ENCODE assay signal across 9 cellular contexts in the genomic region with DNA sequence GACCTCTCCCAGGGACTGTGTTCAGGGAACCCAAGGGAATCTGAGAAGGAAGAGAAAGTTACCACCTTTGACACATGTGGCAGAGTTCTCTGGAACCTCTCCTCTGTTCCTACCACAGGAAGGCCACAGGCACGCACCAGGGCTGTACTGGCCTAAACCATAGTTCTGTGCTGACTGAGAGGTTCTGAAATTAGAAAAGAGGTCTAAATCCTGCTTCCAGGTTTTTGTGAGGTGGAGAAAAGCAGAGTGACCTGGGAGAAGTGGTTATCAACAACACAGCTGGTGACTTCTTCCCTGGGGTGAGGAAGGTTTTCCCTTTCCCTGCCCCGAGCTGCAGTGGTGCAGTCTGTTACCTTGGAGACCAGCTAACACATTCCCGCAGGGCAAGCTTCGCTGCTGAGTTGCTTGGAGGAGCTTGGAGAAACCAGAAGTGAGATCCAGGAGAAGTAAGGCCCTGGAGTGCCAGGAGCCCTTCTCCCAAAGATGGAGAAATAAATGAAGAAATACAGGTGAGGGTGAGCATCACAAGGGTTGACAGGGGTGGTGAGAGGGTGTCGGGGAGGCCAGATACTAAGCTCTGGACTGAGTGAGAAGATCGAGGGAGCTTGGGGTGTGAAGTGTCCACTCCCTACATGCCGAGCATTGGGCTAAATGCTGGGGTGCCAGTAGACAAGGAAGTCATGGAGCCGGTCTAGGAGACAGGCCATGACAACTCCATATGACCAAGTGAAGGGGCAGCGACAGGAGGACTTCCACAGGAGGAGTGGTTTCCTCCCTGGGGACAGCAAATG. TPM values are rescaled to one million over a fixed set of nuclear protein-coding genes. Genes with fewer than 3 reads are reported as not detected.
DNase-seq lines count a peak whose midpoint lies in the region; ATAC-seq and TF ChIP-seq lines count a peak whose summit lies in the region.
"Had no signal": no experiment of that assay in that cellular context is flagged by ENCODE, and none has a peak within 500 bp of the region (broad histone marks: within the 10 kb centered on the region; RNA-seq: fewer than 3 reads in every experiment).

A gene with protein sequence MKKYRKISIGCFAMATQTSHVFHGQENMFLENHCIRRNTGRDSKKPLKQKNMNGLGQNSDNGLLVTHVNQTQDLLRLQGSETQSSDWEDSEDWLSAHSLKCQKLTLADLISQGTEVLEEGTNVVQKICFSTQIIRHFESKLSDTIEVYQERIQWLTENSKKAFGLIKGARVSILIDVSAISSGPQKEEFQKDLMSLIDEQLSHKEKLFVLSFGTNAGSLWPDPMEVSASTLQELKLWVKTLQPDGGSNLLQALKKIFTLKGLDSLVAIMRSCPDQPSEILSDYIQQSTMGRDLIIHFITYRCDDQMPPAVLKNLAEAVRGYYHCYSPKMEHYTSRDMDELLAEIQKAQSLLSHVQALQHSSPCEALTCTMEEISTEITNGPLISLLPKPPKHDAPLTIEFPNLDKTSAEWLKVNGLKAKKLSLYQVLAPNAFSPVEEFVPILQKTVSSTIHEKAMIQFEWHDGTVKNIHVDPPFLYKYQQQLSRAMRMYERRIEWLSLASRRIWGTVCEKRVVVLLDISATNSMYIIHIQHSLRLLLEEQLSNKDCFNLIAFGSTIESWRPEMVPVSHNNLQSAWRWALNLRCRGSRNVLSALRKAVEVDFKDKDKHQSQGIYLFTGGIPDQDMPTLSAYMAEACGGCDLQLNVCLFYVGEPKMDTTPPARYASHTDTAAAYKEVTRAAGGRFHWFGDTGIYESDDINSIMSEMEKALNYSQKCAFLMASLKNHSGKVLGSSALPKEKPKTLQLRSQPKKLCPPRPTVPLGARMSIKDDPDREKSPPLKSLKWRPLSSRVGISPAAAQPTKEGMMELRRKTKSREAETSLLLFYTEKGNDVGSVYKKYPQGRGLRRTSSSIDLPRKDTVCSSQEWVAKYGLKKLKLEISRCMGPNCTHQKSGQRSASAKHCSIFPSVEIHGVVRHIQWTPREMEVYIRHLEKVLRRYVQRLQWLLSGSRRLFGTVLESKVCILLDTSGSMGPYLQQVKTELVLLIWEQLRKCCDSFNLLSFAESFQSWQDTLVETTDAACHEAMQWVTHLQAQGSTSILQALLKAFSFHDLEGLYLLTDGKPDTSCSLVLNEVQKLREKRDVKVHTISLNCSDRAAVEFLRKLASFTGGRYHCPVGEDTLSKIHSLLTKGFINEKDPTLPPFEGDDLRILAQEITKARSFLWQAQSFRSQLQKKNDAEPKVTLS (plus strand): TSS at position 399 of the 791 bp plus-strand sequence. CDS start 97 bp downstream, at position 496.

- H3K36me3 ChIP-seq in MG63, result no peaks in the 10 kb centered on the region
- H3K36me3 ChIP-seq in esophagus muscularis mucosa, result no peaks in the 10 kb centered on the region
- H3K36me3 ChIP-seq in stomach, result peaks cover 0 to 3% (median under 1%) of the 10 kb centered on the region in 4 donors

- H3K27me3 Mint-ChIP-seq in Calu3 (ENCODE audit: unreplicated experiment) (peaks cover 16% of the 10 kb centered on the region), mesothelial cell of epicardium (ENCODE audit: low read depth) (peaks cover 18% of the 10 kb centered on the region), natural killer cell (ENCODE audit: low read depth in 2 of 2) (peaks cover 4 to 7% of the 10 kb centered on the region in 2 donors)

- H3K27me3 ChIP-seq in MG63 (peaks cover 1% of the 10 kb centered on the region), esophagus muscularis mucosa (peaks cover 0 to 6% (median 0%) of the 10 kb centered on the region in 4 donors), stomach (peaks cover 0 to 20% (median 0%) of the 10 kb centered on the region in 3 donors)

- BruUV-seq in Calu3 (replicated peaks; lab: Mats Ljungman, UMichigan), result no TSS peak

- H3K4me3 ChIP-seq in MG63, result no peak within 1 kb of the TSS
- H3K4me3 ChIP-seq in esophagus muscularis mucosa, result no peak within 1 kb of the TSS
- no peak within 1 kb of the TSS for H3K4me3 ChIP-seq in stomach

- H3K36me3 Mint-ChIP-seq in Calu3 (ENCODE audit: insufficient read depth, unreplicated experiment), result peaks cover 5% of the 10 kb centered on the region
- H3K36me3 Mint-ChIP-seq in mesothelial cell of epicardium, result no peaks in the 10 kb centered on the region
- no peaks in the 10 kb centered on the region for H3K36me3 Mint-ChIP-seq in natural killer cell

- intact Hi-C loops in Calu3 (cut with micrococcal nuclease; ENCODE audit: unreplicated experiment) (no loop called here), esophagus muscularis mucosa (cut with DNase I) (no loop called here), stomach (cut with DNase I; ENCODE audit: low total_unique reads) (no loop called here), natural killer cell (cut with micrococcal nuclease) (no loop called here)

- H3K9me3 ChIP-seq in MG63 (no peaks in the 10 kb centered on the region), esophagus muscularis mucosa (no peaks in the 10 kb centered on the region), stomach (no peaks in the 10 kb centered on the region)

- H3K4me1 ChIP-seq in esophagus muscularis mucosa (peaks cover 4 to 11% (median 9%) of the 10 kb centered on the region in 4 donors), stomach (peaks cover 0 to 7% (median 0%) of the 10 kb centered on the region in 4 donors)

- WGBS in esophagus muscularis mucosa, result 50% methylated on average over 9 of the region's 9 CpGs
- WGBS in stomach, 5 donors, result 41 to 48% (median 46%) methylated on average over 9 of the region's 9 CpGs

- no peak for TF ChIP-seq EP300 in esophagus muscularis mucosa (IDR thresholded peaks at IDR 0.05)
- TF ChIP-seq EP300 in stomach (IDR thresholded peaks at IDR 0.05), result no peak

- H3K4me1 Mint-ChIP-seq in Calu3 (ENCODE audit: low read depth, unreplicated experiment) (peaks cover 10% of the 10 kb centered on the region), mesothelial cell of epicardium (peaks cover 15% of the 10 kb centered on the region), natural killer cell (no peaks in the 10 kb centered on the region)

- H3K9me3 Mint-ChIP-seq in Calu3 (ENCODE audit: low read depth, unreplicated experiment), result peaks cover 2% of the 10 kb centered on the region
- no peaks in the 10 kb centered on the region for H3K9me3 Mint-ChIP-seq in mesothelial cell of epicardium
- no peaks in the 10 kb centered on the region for H3K9me3 Mint-ChIP-seq in natural killer cell
- H3K9me3 Mint-ChIP-seq: T-helper 2 cell treated with Interferon-gamma antibody and Interleukin-4, amounts not matched to agents 5 μg/mL and 100 μg/mL, for 36 hours had no signal

- DNase-seq in Calu3 (peak; percentile 28), MG63 (peak; percentile 13), esophagus muscularis mucosa (ENCODE audit: extremely low spot score) (peak; percentile 88), mesothelial cell of epicardium (ENCODE audit: low spot score in 2 of 2, unreplicated experiment in 2 of 2) (peak in 1 of 2 experiments; percentile 59), activated T-cell treated with anti-CD3 and anti-CD28 coated beads for 4 hours (no peak), stomach (no peak), natural killer cell (no peak)
- DNase-seq in NK-92 treated with Interleukin-12 subunit alpha and Interleukin-12 subunit beta, amount 100 ng/mL, for 24 hours (lab: John Stamatoyannopoulos, UW), result no peak

- H3K4me3 Mint-ChIP-seq in Calu3 (ENCODE audit: low read depth, unreplicated experiment) (no peak within 1 kb of the TSS), mesothelial cell of epicardium (peak within 1 kb of the TSS; percentile 18), natural killer cell (no peak within 1 kb of the TSS)
- H3K4me3 Mint-ChIP-seq: T-helper 2 cell treated with Interferon-gamma antibody and Interleukin-4, amounts not matched to agents 5 μg/mL and 100 μg/mL, for 36 hours had no signal

- no peak within 1 kb of the TSS for H3K27ac ChIP-seq in esophagus muscularis mucosa (replicated peaks in 1 of 4)
- no peak within 1 kb of the TSS for H3K27ac ChIP-seq in stomach

- H3K27ac Mint-ChIP-seq in Calu3 (ENCODE audit: unreplicated experiment) (peak within 1 kb of the TSS; percentile 13), mesothelial cell of epicardium (no peak within 1 kb of the TSS), natural killer cell (no peak within 1 kb of the TSS)
- H3K27ac Mint-ChIP-seq: T-helper 2 cell treated with Interferon-gamma antibody and Interleukin-4, amounts not matched to agents 5 μg/mL and 100 μg/mL, for 36 hours had no signal

- ATAC-seq in natural killer cell, result no peak

- TF ChIP-seq CTCF in Calu3 (IDR thresholded peaks at IDR 0.05; ENCODE audit: unreplicated experiment) (no peak), esophagus muscularis mucosa (IDR thresholded peaks at IDR 0.05) (no peak), mesothelial cell of epicardium (IDR thresholded peaks at IDR 0.05; ENCODE audit: unreplicated experiment) (no peak), stomach (IDR thresholded peaks at IDR 0.05) (no peak), natural killer cell (IDR thresholded peaks at IDR 0.05) (no peak)

- CTCF ChIA-PET in Calu3 (lab: Charles Lee), result interaction anchor here (0.5 to 1.2 kb wide), 5 partner anchors 11 to 1404 kb away, joined by 3 to 6 read pairs (median 4); no protein-coding TSS in a partner anchor

- TF ChIP-seq POLR2A in esophagus muscularis mucosa (IDR thresholded peaks at IDR 0.05; ENCODE audit: low read depth), result no peak
- no peak for TF ChIP-seq POLR2A in stomach (IDR thresholded peaks at IDR 0.05)

RNA-seq across cellular contexts. Expression of the gene that starts here (rescaled TPM):
- 0.33 and 0.51 TPM in 2 replicates for total RNA-seq in Calu3 (2022)
- not detected in 2 replicates for total RNA-seq in MG63 (2014; rRNA removed; shearing (Covaris generic); ENCODE audit: low replicate concordance)
- under 1 TPM in 3 of 4 donors, not detected in 1; 0.06 to 0.42 (median 0.17) TPM for total RNA-seq in esophagus muscularis mucosa
- 0.18 to 0.54 TPM (median 0.35 TPM) in 3 replicates for total RNA-seq in mesothelial cell of epicardium
- total RNA-seq in stomach, result under 1 TPM in 1 of 5 donors, not detected in 4; 0.37 TPM
- polyA plus RNA-seq in stomach, result under 1 TPM in 1 of 3 donors, not detected in 2; 0.30 TPM
- under 1 TPM; 0.28 to 0.39 (median 0.35) TPM for total RNA-seq in natural killer cell

Comparison
In these comparisons a context has a peak if more than half of its experiments do, and no peak if none do; other contexts are left out.
1. Peak in DNase-seq in Calu3; RNA of the gene not detected or under 1 TPM.
2. Peak in DNase-seq in MG63; RNA of the gene not detected or under 1 TPM.
3. Peak in DNase-seq in esophagus muscularis mucosa; RNA of the gene not detected or under 1 TPM.